ENCODE assay signal across 11 cellular contexts in the genomic region with DNA sequence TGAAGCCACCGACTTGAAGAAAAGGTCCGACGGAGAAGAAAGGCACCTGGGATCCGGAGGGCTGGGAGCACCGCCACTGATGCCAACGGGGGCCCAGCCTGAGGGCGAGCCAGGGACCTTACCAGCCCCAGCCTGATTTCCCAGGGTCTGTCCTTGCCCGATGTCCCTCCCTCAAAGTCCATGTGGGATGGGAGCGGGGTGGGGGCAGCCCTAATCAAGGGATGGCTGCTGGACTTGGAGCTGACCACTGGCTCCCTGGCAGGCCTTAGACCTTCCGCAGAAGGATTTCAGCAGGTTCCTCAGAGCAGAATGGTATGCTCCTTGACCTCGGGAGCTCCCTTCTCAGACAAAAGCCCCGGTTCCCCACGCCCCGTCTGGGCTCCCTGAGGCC.
"Had no signal": no experiment of that assay in that cellular context is flagged by ENCODE, and none has a peak within 500 bp of the region (broad histone marks: within the 10 kb centered on the region; RNA-seq: fewer than 3 reads in every experiment).

No MANE protein-coding gene starts in this region.

- H3K36me3 ChIP-seq: gastroesophageal sphincter had no signal

- H3K27ac Mint-ChIP-seq: stimulated activated naive CD8-positive, alpha-beta T cell treated with anti-CD3 and anti-CD28 coated beads, Interleukin-15, Interleukin-2, amounts not matched to agents 100 ng/mL and 50 ng/mL, for 24 hours had no signal

- H3K36me3 Mint-ChIP-seq: activated CD4-positive, alpha-beta memory T cell treated with anti-CD3 and anti-CD28 coated beads for 36 hours; naive B cell had no signal

- H3K4me3 Mint-ChIP-seq: naive B cell; stimulated activated naive CD8-positive, alpha-beta T cell treated with anti-CD3 and anti-CD28 coated beads, Interleukin-15, Interleukin-2, amounts not matched to agents 100 ng/mL and 50 ng/mL, for 24 hours had no signal

- H3K4me3 ChIP-seq: dorsolateral prefrontal cortex, gastroesophageal sphincter, lung, skin epidermis had no signal

- DNase-seq: islet precursor cell had no signal

- H3K27me3 Mint-ChIP-seq: activated CD4-positive, alpha-beta memory T cell treated with anti-CD3 and anti-CD28 coated beads for 36 hours; activated CD8-positive, alpha-beta memory T cell treated with anti-CD3 and anti-CD28 coated beads, Interleukin-2, amount 10 ng/mL, durations not matched to agents 7 days and 5 days; naive B cell; stimulated activated naive CD8-positive, alpha-beta T cell treated with anti-CD3 and anti-CD28 coated beads, Interleukin-15, Interleukin-2, amounts not matched to agents 100 ng/mL and 50 ng/mL, for 24 hours had no signal

- H3K27ac ChIP-seq: VCaP had no signal

- H3K9me3 Mint-ChIP-seq: activated CD4-positive, alpha-beta memory T cell treated with anti-CD3 and anti-CD28 coated beads for 36 hours; activated T-helper 2 cell treated with anti-CD3 and anti-CD28 coated beads, Interferon-gamma antibody, Interleukin-2, Interleukin-4, amounts not matched to agents 10 μg/mL and 5 μg/mL and 100 μg/mL, durations not matched to agents 14 hours and 24 hours and 36 hours; naive B cell; stimulated activated naive CD8-positive, alpha-beta T cell treated with anti-CD3 and anti-CD28 coated beads, Interleukin-15, Interleukin-2, amounts not matched to agents 100 ng/mL and 50 ng/mL, for 24 hours had no signal

- H3K27me3 ChIP-seq: dorsolateral prefrontal cortex, gastroesophageal sphincter had no signal

- H3K9me3 ChIP-seq: gastroesophageal sphincter had no signal
